ENCODE assay signal across 7 cellular contexts in genomic region chr18:51195602-51196115, GRCh38. TPM values are rescaled to one million over a fixed set of nuclear protein-coding genes. Genes with fewer than 3 reads are reported as not detected.
DNase-seq lines count a peak whose midpoint lies in the region; TF ChIP-seq lines count a peak whose summit lies in the region.

No MANE protein-coding gene starts in this region.

- no peak overlapping the region for H3K27ac ChIP-seq in SK-N-MC
- H3K27ac ChIP-seq in breast epithelium = peak overlapping the region; percentile 98 to 99
- peak overlapping the region; percentile 84 for H3K27ac ChIP-seq in layer of hippocampus (ENCODE audit: low read depth, low read length)

- H3K36me3 ChIP-seq in SK-N-MC (ENCODE audit: insufficient read depth, low read length) (peaks cover 7% of the 10 kb centered on the region), breast epithelium (no peaks in the 10 kb centered on the region)

- TF ChIP-seq CTCF in GM12875 (IDR thresholded peaks at IDR 0.05; ENCODE audit: borderline replicate concordance, insufficient read depth, low read depth, low read length) = no peak
- TF ChIP-seq CTCF in breast epithelium (IDR thresholded peaks at IDR 0.05) = no peak

- no peaks in the 10 kb centered on the region for H3K27me3 ChIP-seq in breast epithelium
- no peaks in the 10 kb centered on the region for H3K27me3 ChIP-seq in layer of hippocampus (ENCODE audit: control insufficient read depth, insufficient read depth, low read length)

- intact Hi-C loops in breast epithelium (cut with DNase I; ENCODE audit: low total_unique reads) = no loop called here

- DNase-seq in NCI-H1092 (lab: John Stamatoyannopoulos, UW) = peak; percentile 43
- no peak for DNase-seq in SK-N-MC (ENCODE audit: low read depth, low spot score)
- DNase-seq in breast epithelium (ENCODE audit: low spot score in 2 of 2) = peak in 1 of 2 donors; percentile 44
- DNase-seq in stimulated activated CD8-positive, alpha-beta memory T cell treated with anti-CD3 and anti-CD28 coated beads, Interleukin-4, amount 100 ng/mL, for 48 hours = peak; percentile 41
- no peak for DNase-seq in GOT3 (lab: John Stamatoyannopoulos, UW)

- H3K4me3 ChIP-seq in GM12875 (ENCODE audit: low read depth, low read length) (peak overlapping the region; percentile 75), SK-N-MC (peak overlapping the region; percentile 92), breast epithelium (peak overlapping the region; percentile 90 to 96 (median 90))

- peak overlapping the region; percentile 80 for H3K9ac ChIP-seq in SK-N-MC (ENCODE audit: insufficient read length)

- no peaks in the 10 kb centered on the region for H3K9me3 ChIP-seq in SK-N-MC (ENCODE audit: low read depth, low read length)
- H3K9me3 ChIP-seq in breast epithelium = no peaks in the 10 kb centered on the region

- TF ChIP-seq POLR2A in breast epithelium (IDR thresholded peaks at IDR 0.05) = no peak

- peaks cover 0 to 24% of the 10 kb centered on the region in 2 donors for H3K4me1 ChIP-seq in breast epithelium

RNA-seq across cellular contexts. Expression of gene MEX3C, which starts 1.8 kb away (rescaled TPM):
- total RNA-seq in breast epithelium = 10 to 100 TPM; 22.4 to 42.0 (median 29.2) TPM

Comparison
In these comparisons a context has a peak if more than half of its experiments do, and no peak if none do; other contexts are left out.
1. DNase-seq: peak in NCI-H1092 (single experiment) and stimulated activated CD8-positive, alpha-beta memory T cell treated with anti-CD3 and anti-CD28 coated beads, Interleukin-4, amount 100 ng/mL, for 48 hours (single experiment); none in SK-N-MC (single experiment) and GOT3 (single experiment).
2. Peak in every context shown above with its lines, with median percentiles within 50 percentile points of each other: H3K4me3 ChIP-seq.